In the genomic region with DNA sequence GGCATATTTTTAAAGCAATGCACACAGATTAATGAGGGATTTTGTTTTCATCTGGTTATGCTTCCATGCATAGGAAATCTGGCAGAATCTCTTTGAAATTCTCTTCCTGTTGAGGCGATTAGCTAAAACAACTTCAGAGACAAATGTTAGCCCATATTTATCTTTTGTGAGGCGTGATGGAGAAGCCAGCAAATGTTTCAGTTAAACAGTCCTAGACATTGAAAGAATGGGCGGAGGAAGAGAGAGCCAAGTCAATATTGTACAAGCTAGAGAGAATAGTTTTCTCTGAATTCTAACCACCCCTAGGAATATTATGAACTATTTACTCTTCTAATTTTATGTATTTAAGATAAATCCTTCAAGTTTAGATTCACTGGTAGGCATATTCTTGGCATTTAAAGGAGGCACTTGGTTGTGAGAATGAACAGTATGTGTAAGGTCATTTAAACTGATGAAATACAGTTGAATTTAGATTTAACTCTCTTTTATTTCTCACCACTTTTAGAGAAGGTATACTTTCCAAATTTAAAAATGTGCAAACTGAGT, we compare ENCODE assay signal across 22 cellular contexts.
"Had no signal": no experiment of that assay in that cellular context is flagged by ENCODE, and none has a peak within 500 bp of the region (broad histone marks: within the 10 kb centered on the region; RNA-seq: fewer than 3 reads in every experiment).

No MANE protein-coding gene starts in this region.

- H3K4me1 Mint-ChIP-seq: activated CD4-positive, alpha-beta T cell treated with anti-CD3 and anti-CD28 coated beads for 36 hours had no signal

- H3K4me3 Mint-ChIP-seq: activated CD4-positive, alpha-beta T cell treated with anti-CD3 and anti-CD28 coated beads for 36 hours; activated T-cell treated with anti-CD3 and anti-CD28 coated beads, Interleukin-2, amount 50 U/mL, for 72 hours; effector memory CD8-positive, alpha-beta T cell; natural killer cell treated with Interleukin-12 subunit alpha and Interleukin-12 subunit beta and Interleukin-15 and Interleukin-18, amount 100 ng/mL, for 72 hours; T-helper 2 cell treated with Interferon-gamma antibody and Interleukin-4, amounts not matched to agents 5 μg/mL and 100 μg/mL, for 36 hours had no signal

- H3K27me3 Mint-ChIP-seq: activated CD4-positive, alpha-beta T cell treated with anti-CD3 and anti-CD28 coated beads for 36 hours; effector memory CD8-positive, alpha-beta T cell; natural killer cell treated with Interleukin-12 subunit alpha and Interleukin-12 subunit beta and Interleukin-15 and Interleukin-18, amount 100 ng/mL, for 72 hours had no signal

- H3K36me3 Mint-ChIP-seq: activated naive CD4-positive, alpha-beta T cell treated with anti-CD3 and anti-CD28 coated beads, Interleukin-2, amount 50 U/mL, for 72 hours; natural killer cell treated with Interleukin-12 subunit alpha and Interleukin-12 subunit beta and Interleukin-15 and Interleukin-18, amount 100 ng/mL, for 72 hours had no signal

- H3K27ac Mint-ChIP-seq: activated CD4-positive, alpha-beta T cell treated with anti-CD3 and anti-CD28 coated beads for 36 hours; activated naive CD4-positive, alpha-beta T cell treated with anti-CD3 and anti-CD28 coated beads, Interleukin-2, amount 50 U/mL, for 72 hours; activated T-cell treated with anti-CD3 and anti-CD28 coated beads, Interleukin-2, amount 50 U/mL, for 72 hours; effector memory CD8-positive, alpha-beta T cell; natural killer cell treated with Interleukin-12 subunit alpha and Interleukin-12 subunit beta and Interleukin-15 and Interleukin-18, amount 100 ng/mL, for 72 hours; T-helper 2 cell treated with Interferon-gamma antibody and Interleukin-4, amounts not matched to agents 5 μg/mL and 100 μg/mL, for 36 hours had no signal

- DNase-seq: activated CD4-positive, alpha-beta T cell treated with anti-CD3 and anti-CD28 coated beads for 36 hours; activated CD4-positive, alpha-beta T cell treated with anti-CD3 and anti-CD28 coated beads, Interleukin-2, amount 50 U/mL, for 4 hours; activated CD4-positive, CD25-positive, alpha-beta regulatory T cell; activated naive CD4-positive, alpha-beta T cell; activated T-cell treated with anti-CD3 and anti-CD28 coated beads for 4 hours; activated T-cell treated with anti-CD3 and anti-CD28 coated beads, Interleukin-2, amount 50 U/mL, for 72 hours; aorta; brain microvascular endothelial cell; effector memory CD8-positive, alpha-beta T cell; erythroblast; gastrocnemius medialis; glutamatergic neuron; islet precursor cell; left ventricle myocardium inferior; mesendoderm; right cardiac atrium; stimulated activated CD4-positive, alpha-beta T cell treated with anti-CD3 and anti-CD28 coated beads, Interleukin-2, amount 100 ng/mL, for 48 hours; stimulated activated naive CD4-positive, alpha-beta T cell treated with Interleukin-2 at 50 U/mL for 16 hours; T-helper 1 cell had no signal
